8 cellular contexts compared by ENCODE assay signal in the genomic region with DNA sequence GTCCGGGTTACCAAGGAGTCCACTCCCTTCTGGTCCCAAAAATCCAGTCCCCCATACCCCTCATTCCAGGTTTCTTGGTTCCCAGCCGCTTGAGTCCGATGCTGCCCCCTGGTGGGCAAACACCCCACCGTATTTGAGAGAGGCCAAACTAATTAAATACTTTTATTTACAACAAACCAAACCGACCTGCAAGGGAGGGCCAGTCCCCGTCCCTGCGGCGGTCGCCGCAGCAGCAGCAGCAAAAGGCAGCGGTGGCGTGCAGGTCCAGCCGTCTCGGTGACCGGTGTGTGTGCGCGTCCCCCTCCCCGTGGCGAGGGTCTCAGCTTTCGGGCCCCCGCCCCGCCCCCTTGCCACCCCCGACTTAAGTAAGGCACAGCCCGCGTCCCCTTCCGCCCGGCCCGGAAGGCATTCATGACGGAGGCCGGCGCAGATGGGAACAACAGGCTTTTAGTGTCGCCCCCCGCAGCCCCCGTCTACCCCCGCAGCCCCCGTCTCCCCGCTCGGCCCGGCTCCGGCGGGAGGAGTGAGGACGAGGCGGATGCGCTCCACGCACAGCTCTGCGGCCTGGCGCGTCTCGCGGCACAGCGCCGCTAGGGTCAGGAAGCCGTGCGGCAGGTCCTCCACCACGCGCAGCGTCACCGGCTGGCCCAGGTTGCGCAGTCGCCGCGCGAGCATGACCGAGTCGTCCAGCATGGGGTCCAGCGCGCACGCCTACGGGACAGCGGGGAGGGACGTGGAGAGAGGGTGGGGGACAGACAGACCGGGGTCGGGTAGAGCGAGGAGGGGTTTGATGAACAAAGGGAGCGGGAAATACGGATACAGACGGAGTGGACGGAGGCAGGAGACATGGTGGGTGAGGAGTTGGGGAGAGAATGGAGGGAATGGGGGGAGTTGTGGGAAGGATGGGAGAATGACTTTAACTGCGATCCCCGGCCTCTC. TPM values are rescaled to one million over a fixed set of nuclear protein-coding genes. Genes with fewer than 3 reads are reported as not detected.
A peak's percentile ranks its signal among the peaks of the same experiment; 100 is the strongest.
DNase-seq lines count a peak whose midpoint lies in the region; ATAC-seq lines count a peak whose summit lies in the region.

No MANE protein-coding gene starts in this region.

- no peak overlapping the region for H4K5ac ChIP-seq in mesendoderm (ENCODE audit: low read length)

- H3K36me3 ChIP-seq in mesendoderm (ENCODE audit: control insufficient read depth, insufficient read depth, low read length), result no peaks in the 10 kb centered on the region

- peak overlapping the region; percentile 96 for H3K56ac ChIP-seq in mesendoderm (ENCODE audit: low read length)

- H3K4me2 ChIP-seq in mesendoderm (ENCODE audit: low read length), result peak overlapping the region; percentile 90

- H2BK120ac ChIP-seq in mesendoderm (ENCODE audit: low read depth, low read length), result no peak overlapping the region

- peak overlapping the region; percentile 88 for H3K9ac ChIP-seq in mesendoderm (ENCODE audit: low read length)

- no peak overlapping the region for H3K4ac ChIP-seq in mesendoderm (ENCODE audit: low read depth, low read length)

- H3K36me3 Mint-ChIP-seq in effector memory CD8-positive, alpha-beta T cell (ENCODE audit: insufficient read depth), result peaks cover 8% of the 10 kb centered on the region

- peaks cover 5% of the 10 kb centered on the region for H3K4me1 ChIP-seq in mesendoderm (ENCODE audit: control insufficient read depth, low read depth, low read length)

- no peaks in the 10 kb centered on the region for H3K27me3 Mint-ChIP-seq in effector memory CD8-positive, alpha-beta T cell

- no peak overlapping the region for H2BK15ac ChIP-seq in mesendoderm (replicated peaks; ENCODE audit: low read depth)

- H3K27ac ChIP-seq in mesendoderm (ENCODE audit: low read depth, low read length), result no peak overlapping the region

- H3K18ac ChIP-seq in mesendoderm (ENCODE audit: low read length), result peak overlapping the region; percentile 4

- WGBS in mesendoderm (ENCODE audit: extremely low coverage, insufficient coverage, low lambda C conversion rate), result no CpG with 5 or more reads among the region's 80 CpGs

- ATAC-seq in effector memory CD8-positive, alpha-beta T cell (replicated peaks), result peak; percentile 79
- ATAC-seq in HG02678 (IDR thresholded peaks at IDR 0.05; ENCODE audit: unreplicated experiment), result no peak

- H2AK5ac ChIP-seq in mesendoderm (ENCODE audit: low read length), result no peak overlapping the region

- no peak overlapping the region for H4K8ac ChIP-seq in mesendoderm (ENCODE audit: low read depth, low read length)

- peak; percentile 87 for DNase-seq in AG08396 (ENCODE audit: low spot score)
- DNase-seq in GOT3 (lab: John Stamatoyannopoulos, UW), result peak; percentile 35
- DNase-seq in NCI-H774 (lab: John Stamatoyannopoulos, UW), result peak; percentile 30
- DNase-seq in activated CD8-positive, alpha-beta memory T cell treated with anti-CD3 and anti-CD28 coated beads for 4 hours (ENCODE audit: low read depth in 2 of 2), result peak; percentile 40 to 61
- DNase-seq in effector memory CD8-positive, alpha-beta T cell, result peak; percentile 71 to 78 (median 78)
- DNase-seq in mesendoderm, result peak; percentile 86
- DNase-seq in stimulated activated CD8-positive, alpha-beta memory T cell treated with anti-CD3 and anti-CD28 coated beads, Interleukin-12 subunit alpha, Interleukin-12 subunit beta, amount 100 ng/mL, for 1 hour (ENCODE audit: low read depth), result peak; percentile 53

- H3K79me2 ChIP-seq in mesendoderm (ENCODE audit: control insufficient read depth, insufficient read depth, low read length), result no peaks in the 10 kb centered on the region

- peak overlapping the region; percentile 57 for H3K4me3 ChIP-seq in mesendoderm (ENCODE audit: low read length)

- peaks cover 36 to 40% of the 10 kb centered on the region in 2 donors for H3K4me1 Mint-ChIP-seq in effector memory CD8-positive, alpha-beta T cell (ENCODE audit: low read depth in 2 of 2)

- no peaks in the 10 kb centered on the region for H3K9me3 Mint-ChIP-seq in effector memory CD8-positive, alpha-beta T cell

- peak overlapping the region; percentile 86 to 87 for H3K4me3 Mint-ChIP-seq in effector memory CD8-positive, alpha-beta T cell

- peak overlapping the region; percentile 89 to 92 for H3K27ac Mint-ChIP-seq in effector memory CD8-positive, alpha-beta T cell

- peaks cover 4% of the 10 kb centered on the region for H3K79me1 ChIP-seq in mesendoderm (ENCODE audit: low read length)

- peak overlapping the region; percentile 45 for H3K23ac ChIP-seq in mesendoderm (ENCODE audit: low read length)

- H3K27me3 ChIP-seq in mesendoderm (ENCODE audit: insufficient read depth, low read length, poor library complexity), result no peaks in the 10 kb centered on the region

- no peak overlapping the region for H2BK5ac ChIP-seq in mesendoderm (ENCODE audit: low read length)

RNA-seq across cellular contexts. Expression of a gene that starts 11.5 kb away (rescaled TPM):
- 17.8 TPM for polyA plus RNA-seq in mesendoderm (2013, experiment 1 of 2)
- polyA plus RNA-seq in mesendoderm (2013, experiment 2 of 2), result 17.0 TPM

RNA-seq across cellular contexts. Expression of a gene that starts 25.6 kb away (rescaled TPM):
- 3.5 TPM for polyA plus RNA-seq in mesendoderm (2013, experiment 1 of 2)
- 3.5 TPM for polyA plus RNA-seq in mesendoderm (2013, experiment 2 of 2)

RNA-seq across cellular contexts. Expression of a gene that starts 41.1 kb away (rescaled TPM):
- polyA plus RNA-seq in mesendoderm (2013, experiment 1 of 2), result 0.08 TPM
- polyA plus RNA-seq in mesendoderm (2013, experiment 2 of 2), result 0.06 TPM

Comparison
In these comparisons a context has a peak if more than half of its experiments do, and no peak if none do; other contexts are left out.
1. DNase-seq: peak in every context shown above with its lines; median percentile 87 in AG08396; 86 in mesendoderm; 78 in effector memory CD8-positive, alpha-beta T cell; 53 in stimulated activated CD8-positive, alpha-beta memory T cell treated with anti-CD3 and anti-CD28 coated beads, Interleukin-12 subunit alpha, Interleukin-12 subunit beta, amount 100 ng/mL, for 1 hour; 50 in activated CD8-positive, alpha-beta memory T cell treated with anti-CD3 and anti-CD28 coated beads for 4 hours; 35 in GOT3; 30 in NCI-H774.